10 cellular contexts compared by ENCODE assay signal in genomic region chr22:38490915-38491314, GRCh38. TPM values are rescaled to one million over a fixed set of nuclear protein-coding genes. Genes with fewer than 3 reads are reported as not detected.
DNase-seq lines count a peak whose midpoint lies in the region; ATAC-seq and TF ChIP-seq lines count a peak whose summit lies in the region.
"Had no signal": no experiment of that assay in that cellular context is flagged by ENCODE, and none has a peak within 500 bp of the region (broad histone marks: within the 10 kb centered on the region; RNA-seq: fewer than 3 reads in every experiment).

No MANE protein-coding gene starts in this region.

- intact Hi-C loops in left lung (cut with DNase I), result no loop called here

- peak; percentile 72 for ATAC-seq in left lung
- no peak for ATAC-seq in GM21786 (IDR thresholded peaks at IDR 0.05; ENCODE audit: unreplicated experiment)

- H3K27ac ChIP-seq in left lung, result peak overlapping the region; percentile 21 to 27

- no peak overlapping the region for H3K4me3 ChIP-seq in left lung

- H3K27me3 ChIP-seq in left lung, result no peaks in the 10 kb centered on the region

- no peaks in the 10 kb centered on the region for H3K9me3 ChIP-seq in left lung

- H3K36me3 ChIP-seq in left lung, result peaks cover 5 to 100% of the 10 kb centered on the region in 2 donors

- H3K4me1 ChIP-seq in left lung, result peaks cover 0 to 38% of the 10 kb centered on the region in 2 donors

- DNase-seq in DMS53 (lab: John Stamatoyannopoulos, UW) (peak; percentile 62), DMS53 treated with DMSO at 0.1 percent for 48 hours (lab: John Stamatoyannopoulos, UW; ENCODE audit: unreplicated experiment) (no peak), astrocyte of the hippocampus (ENCODE audit: low read depth, low spot score) (peak; percentile 53), left lung (peak in 1 of 2 donors; percentile 53), superior temporal gyrus (ENCODE audit: extremely low spot score) (peak; percentile 77), SHP77 treated with DMSO at 0.1 percent for 48 hours (lab: John Stamatoyannopoulos, UW) (no peak)
- DNase-seq in stimulated activated CD4-positive, alpha-beta T cell treated with anti-CD3 and anti-CD28 coated beads, Interleukin-2, amount 100 ng/mL, for 48 hours, result no peak
- DNase-seq: activated effector memory CD4-positive, alpha-beta T cell treated with anti-CD3 and anti-CD28 coated beads, Interleukin-2, amount 50 U/mL, for 16 hours; NCI-H1105 treated with DMSO at 0.1 percent for 48 hours had no signal

- no peak for TF ChIP-seq CTCF in left lung (IDR thresholded peaks at IDR 0.05)

RNA-seq across cellular contexts. Expression of gene DDX17, which starts 15.2 kb away (rescaled TPM):
- 100 to 1,000 TPM; 384 to 410 TPM for total RNA-seq in left lung

RNA-seq across cellular contexts. Expression of gene KDELR3, which starts 23.0 kb away (rescaled TPM):
- 10 to 100 TPM; 25.9 to 53.8 TPM for total RNA-seq in left lung

RNA-seq across cellular contexts. Expression of gene KCNJ4, which starts 35.9 kb away (rescaled TPM):
- not detected for total RNA-seq in left lung

Comparison
In these comparisons a context has a peak if more than half of its experiments do, and no peak if none do; other contexts are left out.
1. DNase-seq: peak in DMS53 (single experiment), astrocyte of the hippocampus (single experiment) and superior temporal gyrus (single experiment); none in DMS53 treated with DMSO at 0.1 percent for 48 hours (single experiment), SHP77 treated with DMSO at 0.1 percent for 48 hours (single experiment) and stimulated activated CD4-positive, alpha-beta T cell treated with anti-CD3 and anti-CD28 coated beads, Interleukin-2, amount 100 ng/mL, for 48 hours (0 of 2).